ENCODE assay signal across 10 cellular contexts in the genomic region with DNA sequence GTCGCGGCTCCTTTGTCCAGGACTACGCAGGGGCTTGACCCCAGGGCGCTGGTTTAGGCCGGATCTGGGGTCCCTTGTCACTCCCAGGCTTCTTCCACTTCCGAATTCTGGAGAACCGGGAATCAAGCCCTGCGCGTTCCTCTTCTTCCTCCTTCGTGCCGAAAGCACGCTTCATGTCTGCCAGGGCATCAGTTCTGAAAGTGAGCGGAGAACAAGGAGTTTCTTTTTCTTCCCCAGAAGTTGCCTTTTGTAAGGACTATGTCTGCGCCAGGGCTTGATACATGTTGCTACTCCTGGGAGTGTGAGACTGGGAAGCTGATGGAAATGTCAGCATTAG.
DNase-seq lines count a peak whose midpoint lies in the region; ATAC-seq, FAIRE-seq and TF ChIP-seq lines count a peak whose summit lies in the region.
"Had no signal": no experiment of that assay in that cellular context is flagged by ENCODE, and none has a peak within 500 bp of the region (broad histone marks: within the 10 kb centered on the region; RNA-seq: fewer than 3 reads in every experiment).

No MANE protein-coding gene starts in this region.

- H3K36me3 ChIP-seq in ES-I3 (ENCODE audit: insufficient read depth, low read length) = no peaks in the 10 kb centered on the region
- H3K36me3 ChIP-seq in heart right ventricle = no peaks in the 10 kb centered on the region
- H3K36me3 ChIP-seq in skeletal muscle tissue (ENCODE audit: control insufficient read depth in 3 of 3, insufficient read depth in 3 of 3, low read length in 3 of 3) = no peaks in the 10 kb centered on the region

- no peaks in the 10 kb centered on the region for H3K36me3 Mint-ChIP-seq in activated CD4-positive, alpha-beta memory T cell treated with anti-CD3 and anti-CD28 coated beads for 36 hours

- peaks cover 10% of the 10 kb centered on the region for H3K4me1 Mint-ChIP-seq in activated CD4-positive, alpha-beta memory T cell treated with anti-CD3 and anti-CD28 coated beads for 36 hours (ENCODE audit: low read depth)

- peak overlapping the region; percentile 5 to 85 (median 66) for H3K27ac ChIP-seq in heart right ventricle
- H3K27ac ChIP-seq in skeletal muscle tissue (ENCODE audit: low read depth, low read length) = peak overlapping the region; percentile 52
- no peak overlapping the region for H3K27ac ChIP-seq in foreskin keratinocyte

- H3K4me3 ChIP-seq in heart right ventricle = peak overlapping the region in 9 of 10 donors; percentile 26 to 63 (median 52)
- H3K4me3 ChIP-seq in skeletal muscle tissue (ENCODE audit: low read length in 3 of 3) = peak overlapping the region in 1 of 3 donors; percentile 54

- no peak for FAIRE-seq in GM12891 (lab: Jason Lieb, UNC)

- intact Hi-C loops in activated CD4-positive, alpha-beta memory T cell treated with anti-CD3 and anti-CD28 coated beads for 36 hours (cut with micrococcal nuclease) = loop anchor here (5.0 kb wide), 3 partner anchors 50 to 195 kb away; partner anchors contain the start of gene LMO4
- intact Hi-C loops in heart right ventricle (cut with DNase I) = loop anchor here in 8 of 10 donors (2.0 to 10.0 kb wide), 10 partner anchors 142 to 1170 kb away; partner anchors contain the start of gene LMO4 (in 1 of the 8)

- ATAC-seq in heart right ventricle (peak in 1 of 8 donors; percentile 3), foreskin keratinocyte (no peak)

- H3K9me3 Mint-ChIP-seq in activated CD4-positive, alpha-beta memory T cell treated with anti-CD3 and anti-CD28 coated beads for 36 hours = no peaks in the 10 kb centered on the region

- CTCF ChIA-PET in activated CD4-positive, alpha-beta memory T cell treated with anti-CD3 and anti-CD28 coated beads for 36 hours (lab: Charles Lee) = no interaction called here

- DNase-seq in activated CD4-positive, alpha-beta memory T cell treated with anti-CD3 and anti-CD28 coated beads for 36 hours = no peak
- DNase-seq in heart right ventricle (no peak), NCI-H2107 (lab: John Stamatoyannopoulos, UW) (no peak), foreskin keratinocyte (no peak), GM12891 (ENCODE audit: insufficient read length, low spot score) (no peak), germinal center (ENCODE audit: low spot score) (no peak)
- DNase-seq: amniotic stem cell, NCI-H187 treated with DMSO at 0.1 percent for 48 hours had no signal

- WGBS in heart right ventricle, 2 donors = 61 to 83% methylated on average over 14 of the region's 14 CpGs

- H3K9ac ChIP-seq in ES-I3 (ENCODE audit: low read depth, low read length) (peak overlapping the region; percentile 57; the same call in 1 of the 2 replicates), skeletal muscle tissue (ENCODE audit: low read depth in 1 of 3, low read length in 3 of 3) (peak overlapping the region; percentile 40 to 79 (median 60))

- H3K4me3 Mint-ChIP-seq in activated CD4-positive, alpha-beta memory T cell treated with anti-CD3 and anti-CD28 coated beads for 36 hours = peak overlapping the region; percentile 50

- peaks cover 32% of the 10 kb centered on the region for H3K27me3 Mint-ChIP-seq in activated CD4-positive, alpha-beta memory T cell treated with anti-CD3 and anti-CD28 coated beads for 36 hours

- no peak for TF ChIP-seq POLR2A in GM12891 (IDR thresholded peaks at IDR 0.05; ENCODE audit: low read depth, low read length)

- H3K27ac Mint-ChIP-seq in activated CD4-positive, alpha-beta memory T cell treated with anti-CD3 and anti-CD28 coated beads for 36 hours = no peak overlapping the region

- H3K9me3 ChIP-seq in ES-I3 (ENCODE audit: control insufficient read depth, insufficient read depth, low read length) (no peaks in the 10 kb centered on the region), heart right ventricle (no peaks in the 10 kb centered on the region), skeletal muscle tissue (ENCODE audit: control insufficient read depth in 3 of 3, low read length in 3 of 3) (no peaks in the 10 kb centered on the region)

- TF ChIP-seq CTCF in heart right ventricle (IDR thresholded peaks at IDR 0.05) (no peak), foreskin keratinocyte (conservative IDR thresholded peaks at IDR 0.05) (no peak)

- POLR2A ChIA-PET in activated CD4-positive, alpha-beta memory T cell treated with anti-CD3 and anti-CD28 coated beads for 36 hours (lab: Charles Lee) = no interaction called here

- H3K4me1 ChIP-seq in ES-I3 (ENCODE audit: insufficient read depth, low read length) = no peaks in the 10 kb centered on the region
- peaks cover 0 to 52% (median 22%) of the 10 kb centered on the region in 9 donors for H3K4me1 ChIP-seq in heart right ventricle
- peaks cover 9 to 18% (median 12%) of the 10 kb centered on the region in 3 donors for H3K4me1 ChIP-seq in skeletal muscle tissue (ENCODE audit: control insufficient read depth in 3 of 3, insufficient read depth in 3 of 3, low read length in 3 of 3)
- H3K4me1 ChIP-seq in foreskin keratinocyte = peaks cover 7% of the 10 kb centered on the region

- H3K27me3 ChIP-seq in heart right ventricle (peaks cover 0 to 9% (median 0%) of the 10 kb centered on the region in 7 donors), skeletal muscle tissue (ENCODE audit: control insufficient read depth in 3 of 3, insufficient read depth in 3 of 3, low read length in 3 of 3) (peaks cover 0 to under 1% (median 0%) of the 10 kb centered on the region in 3 donors), foreskin keratinocyte (no peaks in the 10 kb centered on the region)

TF ChIP-seq in GM12891, 5 proteins besides CTCF, POLR2A, EP300 and RAD21:
- TF ChIP-seq TAF1 (IDR thresholded peaks at IDR 0.05; ENCODE audit: low read depth, low read length) = no peak
- no peak for TF ChIP-seq POLR2AphosphoS5 (IDR thresholded peaks at IDR 0.05; ENCODE audit: low read depth, low read length)
